Comparison of ENCODE assay signal across 8 cellular contexts in genomic region chr2:27134781-27135470, GRCh38. TPM values are rescaled to one million over a fixed set of nuclear protein-coding genes. Genes with fewer than 3 reads are reported as not detected.
DNase-seq lines count a peak whose midpoint lies in the region; ATAC-seq and FAIRE-seq lines count a peak whose summit lies in the region.

No MANE protein-coding gene starts in this region.

- no peaks in the 10 kb centered on the region for H3K9me3 Mint-ChIP-seq in central memory CD8-positive, alpha-beta T cell
- no peaks in the 10 kb centered on the region for H3K9me3 Mint-ChIP-seq in naive B cell

- H3K9me3 ChIP-seq in HUES64 (ENCODE audit: insufficient read depth, low read depth, low read length): no peaks in the 10 kb centered on the region

- peak overlapping the region; percentile 46 for H2AFZ ChIP-seq in ACC112 (ENCODE audit: low read length, unreplicated experiment)

- 54% methylated on average over 33 of the region's 33 CpGs for WGBS in HUES64

- peaks cover 16% of the 10 kb centered on the region for H3K79me2 ChIP-seq in ACC112 (ENCODE audit: control insufficient read depth, insufficient read depth, low read length, unreplicated experiment)

- H3K36me3 ChIP-seq in ACC112 (ENCODE audit: insufficient read depth, low read length) (no peaks in the 10 kb centered on the region), HUES64 (ENCODE audit: insufficient read depth, low read length) (peaks cover 32% of the 10 kb centered on the region)

- no peak overlapping the region for H3K9ac ChIP-seq in HUES64 (ENCODE audit: low read depth, low read length)

- H3K4me3 ChIP-seq in ACC112 (ENCODE audit: low read depth, low read length) (peak overlapping the region; percentile 90; the same call in 1 of the 2 replicates), HUES64 (ENCODE audit: low read length) (peak overlapping the region; percentile 82)

- no peak for ATAC-seq in central memory CD8-positive, alpha-beta T cell (replicated peaks; ENCODE audit: extremely low read depth, poor library complexity, severe bottlenecking)
- ATAC-seq in naive B cell (ENCODE audit: low read depth in 2 of 2): no peak
- ATAC-seq in GM18861 (IDR thresholded peaks at IDR 0.05; ENCODE audit: unreplicated experiment): no peak
- ATAC-seq in HG02870 (IDR thresholded peaks at IDR 0.05; ENCODE audit: unreplicated experiment): no peak

- H3K4me1 Mint-ChIP-seq in central memory CD8-positive, alpha-beta T cell: peaks cover 34% of the 10 kb centered on the region
- H3K4me1 Mint-ChIP-seq in naive B cell: peaks cover 17 to 31% (median 25%) of the 10 kb centered on the region in 3 donors

- H3K27ac Mint-ChIP-seq in central memory CD8-positive, alpha-beta T cell (ENCODE audit: low read depth): peak overlapping the region; percentile 99
- H3K27ac Mint-ChIP-seq in naive B cell: peak overlapping the region; percentile 52 to 99 (median 93)

- H3K27me3 Mint-ChIP-seq in central memory CD8-positive, alpha-beta T cell: no peaks in the 10 kb centered on the region
- no peaks in the 10 kb centered on the region for H3K27me3 Mint-ChIP-seq in naive B cell

- no peak overlapping the region for H3K27ac ChIP-seq in ACC112 (ENCODE audit: low read depth, low read length)
- H3K27ac ChIP-seq in HUES64 (ENCODE audit: low read depth, low read length): no peak overlapping the region

- H3K27me3 ChIP-seq in ACC112 (ENCODE audit: insufficient read depth, low read length) (no peaks in the 10 kb centered on the region), HUES64 (ENCODE audit: insufficient read depth, low read length) (no peaks in the 10 kb centered on the region)

- DNase-seq in central memory CD8-positive, alpha-beta T cell (ENCODE audit: low spot score in 2 of 2): no peak
- no peak for DNase-seq in naive B cell
- DNase-seq in retina: no peak
- DNase-seq in RCC 7860 (ENCODE audit: low spot score): no peak

- FAIRE-seq in RCC 7860 (lab: Jason Lieb, UNC): no peak

- peak overlapping the region; percentile 92 for H3K4me3 Mint-ChIP-seq in central memory CD8-positive, alpha-beta T cell
- H3K4me3 Mint-ChIP-seq in naive B cell: peak overlapping the region; percentile 92 to 99 (median 94)

- H3K4me1 ChIP-seq in ACC112 (ENCODE audit: control insufficient read depth, insufficient read depth, low read length, unreplicated experiment) (peaks cover 8% of the 10 kb centered on the region), HUES64 (ENCODE audit: insufficient read depth, low read length) (peaks cover 5% of the 10 kb centered on the region; the same call in 1 of the 2 replicates)

- H3K36me3 Mint-ChIP-seq in central memory CD8-positive, alpha-beta T cell (ENCODE audit: insufficient read depth): peaks cover 30% of the 10 kb centered on the region
- peaks cover 0 to 14% of the 10 kb centered on the region in 2 donors for H3K36me3 Mint-ChIP-seq in naive B cell

RNA-seq across cellular contexts. Expression of gene PREB, which starts 0.5 kb away (rescaled TPM):
- 41.1 TPM for polyA plus RNA-seq in HUES64 (2013, experiment 1 of 2)
- polyA plus RNA-seq in HUES64 (2013, experiment 2 of 2): 40.5 TPM
- 100 to 1,000 TPM in 1 of 6 donors, 10 to 100 TPM in 5; 51.0 to 101 (median 56.2) TPM for polyA plus RNA-seq in naive B cell (ENCODE audit: low read depth in 6 of 6)

RNA-seq across cellular contexts. Expression of gene PRR30, which starts 4.3 kb away (rescaled TPM):
- not detected for polyA plus RNA-seq in HUES64 (2013, experiment 1 of 2)
- not detected for polyA plus RNA-seq in HUES64 (2013, experiment 2 of 2)
- polyA plus RNA-seq in naive B cell (ENCODE audit: low read depth in 6 of 6): not detected

RNA-seq across cellular contexts. Expression of gene ABHD1, which starts 11.3 kb away (rescaled TPM):
- not detected for polyA plus RNA-seq in HUES64 (2013, experiment 1 of 2)
- not detected for polyA plus RNA-seq in HUES64 (2013, experiment 2 of 2)
- polyA plus RNA-seq in naive B cell (ENCODE audit: low read depth in 6 of 6): 1 to 10 TPM in 2 of 6 donors, not detected in 4; 1.2 to 1.3 TPM

RNA-seq across cellular contexts. Expression of gene TCF23, which starts 13.9 kb away (rescaled TPM):
- polyA plus RNA-seq in HUES64 (2013, experiment 1 of 2): not detected
- polyA plus RNA-seq in HUES64 (2013, experiment 2 of 2): 0.06 TPM
- polyA plus RNA-seq in naive B cell (ENCODE audit: low read depth in 6 of 6): not detected

RNA-seq across cellular contexts. Expression of gene CGREF1, which starts 16.0 kb away (rescaled TPM):
- polyA plus RNA-seq in HUES64 (2013, experiment 1 of 2): 1.2 TPM
- polyA plus RNA-seq in HUES64 (2013, experiment 2 of 2): 2.3 TPM
- not detected for polyA plus RNA-seq in naive B cell (ENCODE audit: low read depth in 6 of 6)
